ENCODE assay signal across 15 cellular contexts in genomic region chr1:26119892-26120608, GRCh38. TPM values are rescaled to one million over a fixed set of nuclear protein-coding genes. Genes with fewer than 3 reads are reported as not detected.
DNase-seq lines count a peak whose midpoint lies in the region; ATAC-seq, FAIRE-seq and TF ChIP-seq lines count a peak whose summit lies in the region.
"Had no signal": no experiment of that assay in that cellular context is flagged by ENCODE, and none has a peak within 500 bp of the region (broad histone marks: within the 10 kb centered on the region; RNA-seq: fewer than 3 reads in every experiment).

No MANE protein-coding gene starts in this region.

- H3K27ac ChIP-seq in HL-60 (replicated peaks), result peak overlapping the region; percentile 13; the same call in 1 of the 2 replicates
- no peak overlapping the region for H3K27ac ChIP-seq in Peyer's patch

- peaks cover 0 to 41% (median 0%) of the 10 kb centered on the region in 3 donors for H3K36me3 ChIP-seq in Peyer's patch
- H3K36me3 ChIP-seq: pancreas had no signal

- no peak overlapping the region for H3K4me3 Mint-ChIP-seq in activated CD8-positive, alpha-beta memory T cell treated with anti-CD3 and anti-CD28 coated beads, Interleukin-2, amount 10 ng/mL, durations not matched to agents 7 days and 5 days
- H3K4me3 Mint-ChIP-seq in activated CD8-positive, alpha-beta T cell treated with anti-CD3 and anti-CD28 coated beads, Interleukin-2, amount 10 ng/mL, durations not matched to agents 7 days and 5 days, result peak overlapping the region; percentile 59
- H3K4me3 Mint-ChIP-seq in stimulated activated effector memory CD8-positive, alpha-beta T cell treated with anti-CD3 and anti-CD28 coated beads, Interleukin-12 subunit alpha, Interleukin-12 subunit beta, amount 100 ng/mL, for 72 hours, result no peak overlapping the region
- H3K4me3 Mint-ChIP-seq in natural killer cell treated with Interleukin-12 subunit alpha and Interleukin-12 subunit beta and Interleukin-15 and Interleukin-18, amount 100 ng/mL, for 72 hours, result no peak overlapping the region

- no peak for TF ChIP-seq CTCF in HL-60 (IDR thresholded peaks at IDR 0.05; ENCODE audit: insufficient read depth, low read length)
- no peak for TF ChIP-seq CTCF in Peyer's patch (IDR thresholded peaks at IDR 0.05)

- peak overlapping the region; percentile 52 for H3K27ac Mint-ChIP-seq in activated CD8-positive, alpha-beta memory T cell treated with anti-CD3 and anti-CD28 coated beads, Interleukin-2, amount 10 ng/mL, durations not matched to agents 7 days and 5 days
- peak overlapping the region; percentile 76 for H3K27ac Mint-ChIP-seq in activated CD8-positive, alpha-beta T cell treated with anti-CD3 and anti-CD28 coated beads, Interleukin-2, amount 10 ng/mL, durations not matched to agents 7 days and 5 days
- H3K27ac Mint-ChIP-seq in stimulated activated effector memory CD8-positive, alpha-beta T cell treated with anti-CD3 and anti-CD28 coated beads, Interleukin-12 subunit alpha, Interleukin-12 subunit beta, amount 100 ng/mL, for 72 hours, result peak overlapping the region; percentile 60
- H3K27ac Mint-ChIP-seq in natural killer cell treated with Interleukin-12 subunit alpha and Interleukin-12 subunit beta and Interleukin-15 and Interleukin-18, amount 100 ng/mL, for 72 hours, result no peak overlapping the region

- POLR2A ChIA-PET in activated CD8-positive, alpha-beta T cell treated with anti-CD3 and anti-CD28 coated beads, Interleukin-2, amount 10 ng/mL, durations not matched to agents 7 days and 5 days (lab: Charles Lee), result interaction anchor here (0.6 to 1.4 kb wide), 2 partner anchors 19 to 22 kb away, joined by 3 read pairs; no protein-coding TSS in a partner anchor

- peaks cover 0 to 5% (median 1%) of the 10 kb centered on the region in 4 donors for H3K4me1 ChIP-seq in Peyer's patch

- no peak for TF ChIP-seq POLR2A in Peyer's patch (IDR thresholded peaks at IDR 0.05)

- H3K4me1 Mint-ChIP-seq in activated CD8-positive, alpha-beta memory T cell treated with anti-CD3 and anti-CD28 coated beads, Interleukin-2, amount 10 ng/mL, durations not matched to agents 7 days and 5 days, result peaks cover 46% of the 10 kb centered on the region
- H3K4me1 Mint-ChIP-seq in activated CD8-positive, alpha-beta T cell treated with anti-CD3 and anti-CD28 coated beads, Interleukin-2, amount 10 ng/mL, durations not matched to agents 7 days and 5 days (ENCODE audit: low read depth), result peaks cover 49% of the 10 kb centered on the region
- H3K4me1 Mint-ChIP-seq in stimulated activated effector memory CD8-positive, alpha-beta T cell treated with anti-CD3 and anti-CD28 coated beads, Interleukin-12 subunit alpha, Interleukin-12 subunit beta, amount 100 ng/mL, for 72 hours, result peaks cover 6% of the 10 kb centered on the region
- H3K4me1 Mint-ChIP-seq in natural killer cell treated with Interleukin-12 subunit alpha and Interleukin-12 subunit beta and Interleukin-15 and Interleukin-18, amount 100 ng/mL, for 72 hours (ENCODE audit: low read depth in 2 of 2), result peaks cover 3 to 11% of the 10 kb centered on the region in 2 donors

- no peak for DNase-seq in activated CD8-positive, alpha-beta memory T cell treated with anti-CD3 and anti-CD28 coated beads, Interleukin-2, amount 10 ng/mL, durations not matched to agents 7 days and 5 days
- DNase-seq in activated CD8-positive, alpha-beta memory T cell treated with anti-CD3 and anti-CD28 coated beads, Interleukin-2, amount 50 U/mL, for 4 hours, result no peak
- DNase-seq in HL-60 (ENCODE audit: low read depth in 1 of 2, low spot score in 1 of 2) (no peak), Peyer's patch (no peak), RCC 7860 (ENCODE audit: low spot score) (no peak)
- DNase-seq in activated CD8-positive, alpha-beta T cell treated with anti-CD3 and anti-CD28 coated beads, Interleukin-2, amount 10 ng/mL, durations not matched to agents 7 days and 5 days, result peak; percentile 39
- DNase-seq in stimulated activated effector memory CD8-positive, alpha-beta T cell treated with anti-CD3 and anti-CD28 coated beads, Interleukin-12 subunit alpha, Interleukin-12 subunit beta, amount 100 ng/mL, for 72 hours (ENCODE audit: low spot score in 2 of 2), result no peak
- DNase-seq in natural killer cell treated with Interleukin-12 subunit alpha and Interleukin-12 subunit beta and Interleukin-15 and Interleukin-18, amount 100 ng/mL, for 72 hours (ENCODE audit: low spot score), result no peak
- DNase-seq: DMS153, H7, NCI-H1417 treated with DMSO at 0.1 percent for 48 hours, NCI-H524, pancreas, Right ventricle myocardium superior had no signal

- no peak for FAIRE-seq in RCC 7860 (lab: Jason Lieb, UNC)
- FAIRE-seq: urothelium cell line had no signal

- H3K9me3 ChIP-seq in Peyer's patch, result no peaks in the 10 kb centered on the region
- H3K9me3 ChIP-seq: pancreas had no signal

- peaks cover 44% of the 10 kb centered on the region for H3K36me3 Mint-ChIP-seq in activated CD8-positive, alpha-beta memory T cell treated with anti-CD3 and anti-CD28 coated beads, Interleukin-2, amount 10 ng/mL, durations not matched to agents 7 days and 5 days
- peaks cover 62% of the 10 kb centered on the region for H3K36me3 Mint-ChIP-seq in activated CD8-positive, alpha-beta T cell treated with anti-CD3 and anti-CD28 coated beads, Interleukin-2, amount 10 ng/mL, durations not matched to agents 7 days and 5 days (ENCODE audit: low read depth)
- peaks cover 78% of the 10 kb centered on the region for H3K36me3 Mint-ChIP-seq in stimulated activated effector memory CD8-positive, alpha-beta T cell treated with anti-CD3 and anti-CD28 coated beads, Interleukin-12 subunit alpha, Interleukin-12 subunit beta, amount 100 ng/mL, for 72 hours
- peaks cover 19% of the 10 kb centered on the region for H3K36me3 Mint-ChIP-seq in natural killer cell treated with Interleukin-12 subunit alpha and Interleukin-12 subunit beta and Interleukin-15 and Interleukin-18, amount 100 ng/mL, for 72 hours

- CTCF ChIA-PET in activated CD8-positive, alpha-beta memory T cell treated with anti-CD3 and anti-CD28 coated beads, Interleukin-2, amount 10 ng/mL, durations not matched to agents 7 days and 5 days (lab: Charles Lee), result interaction anchor here (1.1 to 2.8 kb wide), 2 partner anchors 15 to 24 kb away, joined by 3 to 18 read pairs; no protein-coding TSS in a partner anchor
- CTCF ChIA-PET in activated CD8-positive, alpha-beta T cell treated with anti-CD3 and anti-CD28 coated beads, Interleukin-2, amount 10 ng/mL, durations not matched to agents 7 days and 5 days (lab: Charles Lee), result interaction anchor here (0.6 to 17.1 kb wide), 6 partner anchors 10 to 114 kb away, joined by 3 to 317 read pairs (median 4); partner anchors contain the start of genes CEP85 and ZNF593

- H3K4me3 ChIP-seq in HL-60 (replicated peaks; ENCODE audit: insufficient read depth, low read length), result no peak overlapping the region
- no peak overlapping the region for H3K4me3 ChIP-seq in Peyer's patch
- H3K4me3 ChIP-seq: pancreas had no signal

- H3K27me3 ChIP-seq in HL-60 (ENCODE audit: insufficient read depth, poor library complexity, severe bottlenecking), result no peaks in the 10 kb centered on the region
- H3K27me3 ChIP-seq in Peyer's patch, result no peaks in the 10 kb centered on the region
- H3K27me3 ChIP-seq: pancreas had no signal

- H3K9me3 Mint-ChIP-seq in activated CD8-positive, alpha-beta memory T cell treated with anti-CD3 and anti-CD28 coated beads, Interleukin-2, amount 10 ng/mL, durations not matched to agents 7 days and 5 days (ENCODE audit: low read depth), result no peaks in the 10 kb centered on the region
- no peaks in the 10 kb centered on the region for H3K9me3 Mint-ChIP-seq in activated CD8-positive, alpha-beta T cell treated with anti-CD3 and anti-CD28 coated beads, Interleukin-2, amount 10 ng/mL, durations not matched to agents 7 days and 5 days (ENCODE audit: insufficient read depth)
- no peaks in the 10 kb centered on the region for H3K9me3 Mint-ChIP-seq in stimulated activated effector memory CD8-positive, alpha-beta T cell treated with anti-CD3 and anti-CD28 coated beads, Interleukin-12 subunit alpha, Interleukin-12 subunit beta, amount 100 ng/mL, for 72 hours
- H3K9me3 Mint-ChIP-seq in natural killer cell treated with Interleukin-12 subunit alpha and Interleukin-12 subunit beta and Interleukin-15 and Interleukin-18, amount 100 ng/mL, for 72 hours, result no peaks in the 10 kb centered on the region

- H3K27me3 Mint-ChIP-seq in activated CD8-positive, alpha-beta memory T cell treated with anti-CD3 and anti-CD28 coated beads, Interleukin-2, amount 10 ng/mL, durations not matched to agents 7 days and 5 days, result no peaks in the 10 kb centered on the region
- H3K27me3 Mint-ChIP-seq in activated CD8-positive, alpha-beta T cell treated with anti-CD3 and anti-CD28 coated beads, Interleukin-2, amount 10 ng/mL, durations not matched to agents 7 days and 5 days (ENCODE audit: low read depth), result no peaks in the 10 kb centered on the region
- H3K27me3 Mint-ChIP-seq in natural killer cell treated with Interleukin-12 subunit alpha and Interleukin-12 subunit beta and Interleukin-15 and Interleukin-18, amount 100 ng/mL, for 72 hours, result peaks cover 0 to 2% of the 10 kb centered on the region in 2 donors

- ATAC-seq in activated CD8-positive, alpha-beta memory T cell treated with anti-CD3 and anti-CD28 coated beads, Interleukin-2, amount 10 ng/mL, durations not matched to agents 7 days and 5 days, result no peak
- peak; percentile 42 for ATAC-seq in activated CD8-positive, alpha-beta T cell treated with anti-CD3 and anti-CD28 coated beads, Interleukin-2, amount 10 ng/mL, durations not matched to agents 7 days and 5 days
- ATAC-seq in stimulated activated effector memory CD8-positive, alpha-beta T cell treated with anti-CD3 and anti-CD28 coated beads, Interleukin-12 subunit alpha, Interleukin-12 subunit beta, amount 100 ng/mL, for 72 hours, result no peak
- no peak for ATAC-seq in natural killer cell treated with Interleukin-12 subunit alpha and Interleukin-12 subunit beta and Interleukin-15 and Interleukin-18, amount 100 ng/mL, for 72 hours
- ATAC-seq: pancreas had no signal

RNA-seq across cellular contexts. Expression of gene PDIK1L, which starts 8.4 kb away (rescaled TPM):
- 10 to 100 TPM; 18.3 to 20.2 TPM for total RNA-seq in activated CD8-positive, alpha-beta memory T cell treated with anti-CD3 and anti-CD28 coated beads, Interleukin-2, amount 10 ng/mL, durations not matched to agents 7 days and 5 days
- total RNA-seq in activated CD8-positive, alpha-beta T cell treated with anti-CD3 and anti-CD28 coated beads, Interleukin-2, amount 10 ng/mL, durations not matched to agents 7 days and 5 days, result 10 to 100 TPM; 21.3 to 25.4 TPM
- 10 to 100 TPM in 3 of 4 donors, 1 to 10 TPM in 1; 8.3 to 13.2 (median 12.4) TPM for total RNA-seq in Peyer's patch
- total RNA-seq in natural killer cell treated with Interleukin-12 subunit alpha and Interleukin-12 subunit beta and Interleukin-15 and Interleukin-18, amount 100 ng/mL, for 72 hours, result 1 to 10 TPM; 8.8 to 9.0 TPM

RNA-seq across cellular contexts. Expression of gene FAM110D, which starts 38.8 kb away (rescaled TPM):
- not detected for total RNA-seq in activated CD8-positive, alpha-beta memory T cell treated with anti-CD3 and anti-CD28 coated beads, Interleukin-2, amount 10 ng/mL, durations not matched to agents 7 days and 5 days
- total RNA-seq in activated CD8-positive, alpha-beta T cell treated with anti-CD3 and anti-CD28 coated beads, Interleukin-2, amount 10 ng/mL, durations not matched to agents 7 days and 5 days, result not detected
- 1 to 10 TPM in 3 of 4 donors, not detected in 1; 1.3 to 6.6 (median 1.3) TPM for total RNA-seq in Peyer's patch
- not detected for total RNA-seq in natural killer cell treated with Interleukin-12 subunit alpha and Interleukin-12 subunit beta and Interleukin-15 and Interleukin-18, amount 100 ng/mL, for 72 hours

RNA-seq across cellular contexts. Expression of gene C1orf232, which starts 48.7 kb away (rescaled TPM):
- total RNA-seq in activated CD8-positive, alpha-beta memory T cell treated with anti-CD3 and anti-CD28 coated beads, Interleukin-2, amount 10 ng/mL, durations not matched to agents 7 days and 5 days, result not detected
- total RNA-seq in activated CD8-positive, alpha-beta T cell treated with anti-CD3 and anti-CD28 coated beads, Interleukin-2, amount 10 ng/mL, durations not matched to agents 7 days and 5 days, result not detected
- not detected for total RNA-seq in Peyer's patch
- total RNA-seq in natural killer cell treated with Interleukin-12 subunit alpha and Interleukin-12 subunit beta and Interleukin-15 and Interleukin-18, amount 100 ng/mL, for 72 hours, result not detected
- total RNA-seq: H7, pancreas, Right ventricle myocardium superior had no signal

RNA-seq across cellular contexts. Expression of gene ZNF593, which starts 49.7 kb away (rescaled TPM):
- 10 to 100 TPM; 40.1 to 48.1 TPM for total RNA-seq in activated CD8-positive, alpha-beta memory T cell treated with anti-CD3 and anti-CD28 coated beads, Interleukin-2, amount 10 ng/mL, durations not matched to agents 7 days and 5 days
- total RNA-seq in activated CD8-positive, alpha-beta T cell treated with anti-CD3 and anti-CD28 coated beads, Interleukin-2, amount 10 ng/mL, durations not matched to agents 7 days and 5 days, result 10 to 100 TPM; 28.4 to 31.1 TPM
- total RNA-seq in Peyer's patch, result 10 to 100 TPM; 11.7 to 19.5 (median 15.5) TPM
- total RNA-seq in natural killer cell treated with Interleukin-12 subunit alpha and Interleukin-12 subunit beta and Interleukin-15 and Interleukin-18, amount 100 ng/mL, for 72 hours, result 10 to 100 TPM; 36.6 to 73.8 TPM

RNA-seq across cellular contexts. Expression of gene ZNF593OS, which starts 51.6 kb away (rescaled TPM):
- not detected for total RNA-seq in activated CD8-positive, alpha-beta memory T cell treated with anti-CD3 and anti-CD28 coated beads, Interleukin-2, amount 10 ng/mL, durations not matched to agents 7 days and 5 days
- not detected for total RNA-seq in activated CD8-positive, alpha-beta T cell treated with anti-CD3 and anti-CD28 coated beads, Interleukin-2, amount 10 ng/mL, durations not matched to agents 7 days and 5 days
- total RNA-seq in Peyer's patch, result not detected
- not detected for total RNA-seq in natural killer cell treated with Interleukin-12 subunit alpha and Interleukin-12 subunit beta and Interleukin-15 and Interleukin-18, amount 100 ng/mL, for 72 hours
- total RNA-seq: H7, pancreas, Right ventricle myocardium superior had no signal

Comparison
In these comparisons a context has a peak if more than half of its experiments do, and no peak if none do; other contexts are left out.
1. H3K27ac Mint-ChIP-seq: peak in activated CD8-positive, alpha-beta memory T cell treated with anti-CD3 and anti-CD28 coated beads, Interleukin-2, amount 10 ng/mL, durations not matched to agents 7 days and 5 days (single experiment), activated CD8-positive, alpha-beta T cell treated with anti-CD3 and anti-CD28 coated beads, Interleukin-2, amount 10 ng/mL, durations not matched to agents 7 days and 5 days (single experiment) and stimulated activated effector memory CD8-positive, alpha-beta T cell treated with anti-CD3 and anti-CD28 coated beads, Interleukin-12 subunit alpha, Interleukin-12 subunit beta, amount 100 ng/mL, for 72 hours (single experiment); none in natural killer cell treated with Interleukin-12 subunit alpha and Interleukin-12 subunit beta and Interleukin-15 and Interleukin-18, amount 100 ng/mL, for 72 hours (0 of 2).